In the genomic region with DNA sequence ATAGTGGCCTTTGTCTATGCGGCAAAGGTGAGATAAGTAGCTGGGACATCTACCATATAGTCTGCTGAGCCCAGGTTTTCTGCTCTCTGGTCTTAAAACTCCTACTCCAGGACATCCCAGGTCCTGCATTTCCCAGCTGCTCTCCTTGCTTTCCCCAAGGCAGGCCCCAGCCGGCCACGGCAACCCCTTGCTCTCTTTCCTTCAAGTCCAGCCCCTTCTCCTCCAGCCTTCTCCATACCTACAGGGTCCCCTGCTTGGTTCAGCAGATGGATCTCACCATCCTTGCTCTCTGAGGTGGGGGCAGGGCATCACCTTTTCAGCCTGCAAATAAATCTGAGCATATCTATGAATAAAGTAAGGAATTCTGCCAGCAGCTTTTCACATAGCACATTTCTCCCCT, we compare ENCODE assay signal across 28 cellular contexts. TPM values are rescaled to one million over a fixed set of nuclear protein-coding genes. Genes with fewer than 3 reads are reported as not detected.
DNase-seq lines count a peak whose midpoint lies in the region; ATAC-seq and TF ChIP-seq lines count a peak whose summit lies in the region.
"Had no signal": no experiment of that assay in that cellular context is flagged by ENCODE, and none has a peak within 500 bp of the region (broad histone marks: within the 10 kb centered on the region; RNA-seq: fewer than 3 reads in every experiment).

No MANE protein-coding gene starts in this region.

- CTCF ChIA-PET in activated naive CD4-positive, alpha-beta T cell treated with anti-CD3 and anti-CD28 coated beads, Interleukin-2, amount 10 ng/mL, durations not matched to agents 7 days and 5 days (lab: Charles Lee), result interaction anchor here (1.5 to 3.1 kb wide), 3 partner anchors 9 to 296 kb away, joined by 3 to 16 read pairs (median 5); no protein-coding TSS in a partner anchor
- CTCF ChIA-PET in activated CD4-positive, alpha-beta memory T cell treated with anti-CD3 and anti-CD28 coated beads for 36 hours (lab: Charles Lee), result interaction anchor here (1.2 kb wide), 1 partner anchor 230 kb away, joined by 3 read pairs; no protein-coding TSS in a partner anchor

- H3K27me3 ChIP-seq in ascending aorta, result no peaks in the 10 kb centered on the region
- H3K27me3 ChIP-seq: body of pancreas, SJSA1, uterus had no signal

- no peaks in the 10 kb centered on the region for H3K9me3 ChIP-seq in ascending aorta
- H3K9me3 ChIP-seq: body of pancreas, psoas muscle, SJSA1, thoracic aorta, uterus had no signal

- intact Hi-C loops in activated CD4-positive, alpha-beta memory T cell treated with anti-CD3 and anti-CD28 coated beads for 36 hours (cut with micrococcal nuclease), result no loop called here
- intact Hi-C loops in ascending aorta (cut with DNase I), result no loop called here

- no peak for TF ChIP-seq CTCF in ascending aorta (IDR thresholded peaks at IDR 0.05)

- no peak for DNase-seq in activated naive CD4-positive, alpha-beta T cell treated with anti-CD3 and anti-CD28 coated beads, Interleukin-2, amount 10 ng/mL, durations not matched to agents 7 days and 5 days
- no peak for DNase-seq in activated naive CD4-positive, alpha-beta T cell treated with anti-CD3 and anti-CD28 coated beads, Interleukin-2, amount 50 U/mL, for 16 hours
- no peak for DNase-seq in activated CD4-positive, alpha-beta memory T cell treated with anti-CD3 and anti-CD28 coated beads for 36 hours
- no peak for DNase-seq in activated naive CD8-positive, alpha-beta T cell treated with anti-CD3 and anti-CD28 coated beads, Interleukin-2, amount 50 U/mL, for 24 hours
- DNase-seq in stimulated activated effector memory CD8-positive, alpha-beta T cell treated with anti-CD3 and anti-CD28 coated beads, Interleukin-12 subunit alpha, Interleukin-12 subunit beta, amount 100 ng/mL, for 72 hours (ENCODE audit: low spot score in 2 of 2), result no peak
- no peak for DNase-seq in ascending aorta (ENCODE audit: low spot score in 2 of 2)
- DNase-seq: body of pancreas; dorsolateral prefrontal cortex; EL; GM23248; HFFc6; hypothalamus; KBM-7; mesendoderm; MM.1S; NCI-H1436; NCI-H2081 treated with DMSO at 0.1 percent for 48 hours; occipital lobe; psoas muscle; RPMI8226; stimulated activated CD4-positive, alpha-beta T cell treated with anti-CD3 and anti-CD28 coated beads, Interleukin-15, amount 100 ng/mL, for 24 hours; stimulated activated naive CD4-positive, alpha-beta T cell; uterus had no signal

- H3K36me3 ChIP-seq in ascending aorta, result no peaks in the 10 kb centered on the region
- H3K36me3 ChIP-seq: SJSA1, thoracic aorta, uterus had no signal

- peaks cover 70% of the 10 kb centered on the region for H3K36me3 Mint-ChIP-seq in activated naive CD4-positive, alpha-beta T cell treated with anti-CD3 and anti-CD28 coated beads, Interleukin-2, amount 10 ng/mL, durations not matched to agents 7 days and 5 days
- peaks cover 49% of the 10 kb centered on the region for H3K36me3 Mint-ChIP-seq in activated CD4-positive, alpha-beta memory T cell treated with anti-CD3 and anti-CD28 coated beads for 36 hours
- H3K36me3 Mint-ChIP-seq in activated naive CD8-positive, alpha-beta T cell treated with anti-CD3 and anti-CD28 coated beads, Interleukin-2, amount 50 U/mL, for 24 hours (ENCODE audit: low read depth), result peaks cover 47% of the 10 kb centered on the region
- H3K36me3 Mint-ChIP-seq in stimulated activated effector memory CD8-positive, alpha-beta T cell treated with anti-CD3 and anti-CD28 coated beads, Interleukin-12 subunit alpha, Interleukin-12 subunit beta, amount 100 ng/mL, for 72 hours, result peaks cover 80% of the 10 kb centered on the region

- H3K9me3 Mint-ChIP-seq in activated naive CD4-positive, alpha-beta T cell treated with anti-CD3 and anti-CD28 coated beads, Interleukin-2, amount 10 ng/mL, durations not matched to agents 7 days and 5 days, result no peaks in the 10 kb centered on the region
- H3K9me3 Mint-ChIP-seq in activated CD4-positive, alpha-beta memory T cell treated with anti-CD3 and anti-CD28 coated beads for 36 hours, result no peaks in the 10 kb centered on the region
- H3K9me3 Mint-ChIP-seq in activated naive CD8-positive, alpha-beta T cell treated with anti-CD3 and anti-CD28 coated beads, Interleukin-2, amount 50 U/mL, for 24 hours, result no peaks in the 10 kb centered on the region
- no peaks in the 10 kb centered on the region for H3K9me3 Mint-ChIP-seq in stimulated activated effector memory CD8-positive, alpha-beta T cell treated with anti-CD3 and anti-CD28 coated beads, Interleukin-12 subunit alpha, Interleukin-12 subunit beta, amount 100 ng/mL, for 72 hours

- no peaks in the 10 kb centered on the region for H3K27me3 Mint-ChIP-seq in activated naive CD4-positive, alpha-beta T cell treated with anti-CD3 and anti-CD28 coated beads, Interleukin-2, amount 10 ng/mL, durations not matched to agents 7 days and 5 days
- no peaks in the 10 kb centered on the region for H3K27me3 Mint-ChIP-seq in activated CD4-positive, alpha-beta memory T cell treated with anti-CD3 and anti-CD28 coated beads for 36 hours
- H3K27me3 Mint-ChIP-seq in activated naive CD8-positive, alpha-beta T cell treated with anti-CD3 and anti-CD28 coated beads, Interleukin-2, amount 50 U/mL, for 24 hours, result no peaks in the 10 kb centered on the region

- no peak overlapping the region for H3K27ac ChIP-seq in ascending aorta
- H3K27ac ChIP-seq: body of pancreas, C4-2B, dorsolateral prefrontal cortex, GM23248, psoas muscle, SJSA1, thoracic aorta, uterus had no signal

- peak overlapping the region; percentile 84 for H3K27ac Mint-ChIP-seq in activated naive CD4-positive, alpha-beta T cell treated with anti-CD3 and anti-CD28 coated beads, Interleukin-2, amount 10 ng/mL, durations not matched to agents 7 days and 5 days
- peak overlapping the region; percentile 87 for H3K27ac Mint-ChIP-seq in activated CD4-positive, alpha-beta memory T cell treated with anti-CD3 and anti-CD28 coated beads for 36 hours
- peak overlapping the region; percentile 75 for H3K27ac Mint-ChIP-seq in activated naive CD8-positive, alpha-beta T cell treated with anti-CD3 and anti-CD28 coated beads, Interleukin-2, amount 50 U/mL, for 24 hours
- H3K27ac Mint-ChIP-seq in stimulated activated effector memory CD8-positive, alpha-beta T cell treated with anti-CD3 and anti-CD28 coated beads, Interleukin-12 subunit alpha, Interleukin-12 subunit beta, amount 100 ng/mL, for 72 hours, result peak overlapping the region; percentile 91
- H3K27ac Mint-ChIP-seq: HFFc6 had no signal

- POLR2A ChIA-PET in activated CD4-positive, alpha-beta memory T cell treated with anti-CD3 and anti-CD28 coated beads for 36 hours (lab: Charles Lee), result interaction anchor here (1.0 to 4.1 kb wide), 2 partner anchors 8 to 13 kb away, joined by 3 to 18 read pairs; partner anchors contain the start of gene GIMAP5

- no peaks in the 10 kb centered on the region for H3K4me1 ChIP-seq in ascending aorta
- H3K4me1 ChIP-seq: psoas muscle, SJSA1, uterus had no signal

- no peak overlapping the region for H3K4me3 ChIP-seq in ascending aorta
- H3K4me3 ChIP-seq: body of pancreas, dorsolateral prefrontal cortex, GM23248, psoas muscle, SJSA1, thoracic aorta, uterus had no signal

- H3K4me3 Mint-ChIP-seq in activated naive CD4-positive, alpha-beta T cell treated with anti-CD3 and anti-CD28 coated beads, Interleukin-2, amount 10 ng/mL, durations not matched to agents 7 days and 5 days, result peak overlapping the region; percentile 88
- peak overlapping the region; percentile 10 for H3K4me3 Mint-ChIP-seq in activated CD4-positive, alpha-beta memory T cell treated with anti-CD3 and anti-CD28 coated beads for 36 hours
- H3K4me3 Mint-ChIP-seq in activated naive CD8-positive, alpha-beta T cell treated with anti-CD3 and anti-CD28 coated beads, Interleukin-2, amount 50 U/mL, for 24 hours, result no peak overlapping the region
- peak overlapping the region; percentile 74 for H3K4me3 Mint-ChIP-seq in stimulated activated effector memory CD8-positive, alpha-beta T cell treated with anti-CD3 and anti-CD28 coated beads, Interleukin-12 subunit alpha, Interleukin-12 subunit beta, amount 100 ng/mL, for 72 hours
- H3K4me3 Mint-ChIP-seq: HFFc6 had no signal

- no peak for ATAC-seq in activated naive CD8-positive, alpha-beta T cell treated with anti-CD3 and anti-CD28 coated beads, Interleukin-2, amount 50 U/mL, for 24 hours
- no peak for ATAC-seq in stimulated activated effector memory CD8-positive, alpha-beta T cell treated with anti-CD3 and anti-CD28 coated beads, Interleukin-12 subunit alpha, Interleukin-12 subunit beta, amount 100 ng/mL, for 72 hours
- no peak for ATAC-seq in GM19452 (IDR thresholded peaks at IDR 0.05; ENCODE audit: unreplicated experiment)
- ATAC-seq: body of pancreas, left lobe of liver, psoas muscle had no signal

- peaks cover 98% of the 10 kb centered on the region for H3K4me1 Mint-ChIP-seq in activated naive CD4-positive, alpha-beta T cell treated with anti-CD3 and anti-CD28 coated beads, Interleukin-2, amount 10 ng/mL, durations not matched to agents 7 days and 5 days
- peaks cover 96% of the 10 kb centered on the region for H3K4me1 Mint-ChIP-seq in activated CD4-positive, alpha-beta memory T cell treated with anti-CD3 and anti-CD28 coated beads for 36 hours (ENCODE audit: low read depth)
- peaks cover 96% of the 10 kb centered on the region for H3K4me1 Mint-ChIP-seq in activated naive CD8-positive, alpha-beta T cell treated with anti-CD3 and anti-CD28 coated beads, Interleukin-2, amount 50 U/mL, for 24 hours
- peaks cover 92% of the 10 kb centered on the region for H3K4me1 Mint-ChIP-seq in stimulated activated effector memory CD8-positive, alpha-beta T cell treated with anti-CD3 and anti-CD28 coated beads, Interleukin-12 subunit alpha, Interleukin-12 subunit beta, amount 100 ng/mL, for 72 hours

RNA-seq across cellular contexts. Expression of gene GIMAP5, which starts 8.7 kb away (rescaled TPM):
- 10 to 100 TPM; 45.9 to 48.3 TPM for total RNA-seq in activated CD4-positive, alpha-beta memory T cell treated with anti-CD3 and anti-CD28 coated beads for 36 hours
- 89.3 TPM for total RNA-seq in ascending aorta
- total RNA-seq: GM23248, HFFc6, SJSA1 had no signal

RNA-seq across cellular contexts. Expression of gene GIMAP1, which starts 29.5 kb away (rescaled TPM):
- total RNA-seq in activated CD4-positive, alpha-beta memory T cell treated with anti-CD3 and anti-CD28 coated beads for 36 hours, result 1 to 10 TPM; 6.0 to 6.2 TPM
- 21.2 TPM for total RNA-seq in ascending aorta
- total RNA-seq: GM23248, HFFc6, SJSA1 had no signal

RNA-seq across cellular contexts. Expression of gene TMEM176B, which starts 54.3 kb away (rescaled TPM):
- total RNA-seq in activated CD4-positive, alpha-beta memory T cell treated with anti-CD3 and anti-CD28 coated beads for 36 hours, result not detected
- 42.5 TPM for total RNA-seq in ascending aorta
- total RNA-seq: GM23248, HFFc6, SJSA1 had no signal

RNA-seq across cellular contexts. Expression of gene TMEM176A, which starts 54.7 kb away (rescaled TPM):
- not detected for total RNA-seq in activated CD4-positive, alpha-beta memory T cell treated with anti-CD3 and anti-CD28 coated beads for 36 hours
- total RNA-seq in ascending aorta, result 31.5 TPM
- total RNA-seq: GM23248, HFFc6, SJSA1 had no signal

Comparison
In these comparisons a context has a peak if more than half of its experiments do, and no peak if none do; other contexts are left out.
1. RNA of gene TMEM176B, which starts 54.3 kb away (total RNA-seq): 42.5 TPM in ascending aorta (single experiment); not detected in activated CD4-positive, alpha-beta memory T cell treated with anti-CD3 and anti-CD28 coated beads for 36 hours; every median in the first group is over 10 times any median in the second.
2. Peak in every context shown above with its lines, with median percentiles within 50 percentile points of each other: H3K27ac Mint-ChIP-seq.